In genomic region chr14:22394616-22395015, GRCh38 we compare ENCODE assay signal across 1 cellular context.
TF ChIP-seq lines count a peak whose summit lies in the region.

No MANE protein-coding gene starts in this region.

TF ChIP-seq in HepG2, 621 proteins besides CTCF, POLR2A, EP300 and RAD21 (continued from another document):
- TF ChIP-seq REST (IDR thresholded peaks at IDR 0.05; ENCODE audit: borderline replicate concordance in 1 of 2, low read depth in 1 of 2, low read length in 2 of 2) (no peak), BCL3 (CRISPR knock-in tag; IDR thresholded peaks at IDR 0.05) (no peak), RFXAP (CRISPR knock-in tag; IDR thresholded peaks at IDR 0.05; ENCODE audit: borderline replicate concordance) (no peak), ZNF430 (CRISPR knock-in tag; IDR thresholded peaks at IDR 0.05) (no peak), NR1H2 (CRISPR knock-in tag; IDR thresholded peaks at IDR 0.05; ENCODE audit: borderline replicate concordance, low read depth) (no peak), ETV5 (CRISPR knock-in tag; IDR thresholded peaks at IDR 0.05; ENCODE audit: borderline replicate concordance) (no peak), TEAD2 (CRISPR knock-in tag; IDR thresholded peaks at IDR 0.05) (no peak), ARNT (IDR thresholded peaks at IDR 0.05) (no peak), CSRNP1 (CRISPR knock-in tag; IDR thresholded peaks at IDR 0.05) (no peak), ATAD3A (CRISPR knock-in tag; IDR thresholded peaks at IDR 0.05) (no peak)
TF ChIP-seq in HepG2: peak in this region for 0.
